In genomic region chr2:126623000-126623399, GRCh38 we compare ENCODE assay signal across 36 cellular contexts.
"Had no signal": no experiment of that assay in that cellular context is flagged by ENCODE, and none has a peak within 500 bp of the region (broad histone marks: within the 10 kb centered on the region; RNA-seq: fewer than 3 reads in every experiment).

No MANE protein-coding gene starts in this region.

- H3K9me3 Mint-ChIP-seq: activated CD8-positive, alpha-beta T cell treated with anti-CD3 and anti-CD28 coated beads for 36 hours; activated naive CD8-positive, alpha-beta T cell treated with anti-CD3 and anti-CD28 coated beads for 36 hours; activated T-cell treated with anti-CD3 and anti-CD28 coated beads, Interleukin-2, amount 50 U/mL, for 4 hours; activated T-helper 1 cell treated with anti-CD3 and anti-CD28 coated beads, Interleukin-12 subunit alpha, Interleukin-12 subunit beta, Interleukin-2, Interleukin-4 antibody, amounts not matched to agents 30 ng/mL and 10 ng/mL and 1 ng/mL, durations not matched to agents 14 hours and 24 hours and 36 hours; activated T-helper 17 cell treated with anti-CD3 and anti-CD28 coated beads, Interleukin-2, amount 50 U/mL, for 72 hours; T-helper 1 cell treated with Interleukin-12 subunit alpha and Interleukin-12 subunit beta and Interleukin-4 antibody, amounts not matched to agents 30 μg/mL and 1 μg/mL, for 36 hours; T-helper 2 cell treated with Interferon-gamma antibody and Interleukin-4, amounts not matched to agents 5 μg/mL and 100 μg/mL, for 36 hours had no signal

- H3K36me3 ChIP-seq: adrenal gland, brain microvascular endothelial cell, breast epithelium had no signal

- H3K27me3 Mint-ChIP-seq: activated CD8-positive, alpha-beta T cell treated with anti-CD3 and anti-CD28 coated beads for 36 hours; activated naive CD8-positive, alpha-beta T cell treated with anti-CD3 and anti-CD28 coated beads for 36 hours had no signal

- FAIRE-seq: astrocyte, colon, TTC549 had no signal

- H3K27ac ChIP-seq: adrenal gland, body of pancreas, brain microvascular endothelial cell, breast epithelium, VCaP had no signal

- H3K4me3 Mint-ChIP-seq: activated B cell treated with CpG ODN at 0.5 μM for 24 hours; activated CD4-positive, alpha-beta memory T cell treated with anti-CD3 and anti-CD28 coated beads for 36 hours; activated CD8-positive, alpha-beta T cell treated with anti-CD3 and anti-CD28 coated beads for 36 hours; activated naive CD4-positive, alpha-beta T cell treated with anti-CD3 and anti-CD28 coated beads for 36 hours; activated naive CD8-positive, alpha-beta T cell treated with anti-CD3 and anti-CD28 coated beads for 36 hours; activated T-cell treated with anti-CD3 and anti-CD28 coated beads, Interleukin-2, amount 50 U/mL, for 4 hours; activated T-cell treated with anti-CD3 and anti-CD28 coated beads, Interleukin-2, amount 50 U/mL, for 72 hours; activated T-helper 1 cell treated with anti-CD3 and anti-CD28 coated beads, Interleukin-12 subunit alpha, Interleukin-12 subunit beta, Interleukin-2, Interleukin-4 antibody, amounts not matched to agents 30 ng/mL and 10 ng/mL and 1 ng/mL, durations not matched to agents 14 hours and 24 hours and 36 hours; activated T-helper 17 cell treated with anti-CD3 and anti-CD28 coated beads, Interleukin-2, amount 50 U/mL, for 72 hours; T-helper 1 cell treated with Interleukin-12 subunit alpha and Interleukin-12 subunit beta and Interleukin-4 antibody, amounts not matched to agents 30 μg/mL and 1 μg/mL, for 36 hours; T-helper 2 cell treated with Interferon-gamma antibody and Interleukin-4, amounts not matched to agents 5 μg/mL and 100 μg/mL, for 36 hours had no signal

- H3K36me3 Mint-ChIP-seq: activated CD4-positive, alpha-beta memory T cell treated with anti-CD3 and anti-CD28 coated beads for 36 hours; activated naive CD4-positive, alpha-beta T cell treated with anti-CD3 and anti-CD28 coated beads, Interleukin-2, amount 50 U/mL, for 72 hours had no signal

- DNase-seq: activated B cell treated with CpG ODN at 0.5 μM for 24 hours; activated CD4-positive, alpha-beta memory T cell treated with anti-CD3 and anti-CD28 coated beads for 36 hours; activated CD4-positive, alpha-beta T cell treated with anti-CD3 and anti-CD28 coated beads for 48 hours; activated CD4-positive, alpha-beta T cell treated with anti-CD3 and anti-CD28 coated beads, Interleukin-2, amount 50 U/mL, for 1 hour; activated CD4-positive, alpha-beta T cell treated with anti-CD3 and anti-CD28 coated beads, Interleukin-2, amount 50 U/mL, for 4 hours; activated CD4-positive, CD25-positive, alpha-beta regulatory T cell treated with anti-CD3 and anti-CD28 coated beads, Interleukin-2, amount 50 U/mL, for 72 hours; activated CD8-positive, alpha-beta memory T cell treated with anti-CD3 and anti-CD28 coated beads, Interleukin-2, amount 50 U/mL, for 4 hours; activated CD8-positive, alpha-beta T cell treated with anti-CD3 and anti-CD28 coated beads for 36 hours; activated effector memory CD4-positive, alpha-beta T cell treated with anti-CD3 and anti-CD28 coated beads, Interleukin-2, amount 50 U/mL, for 16 hours; activated gamma-delta T cell treated with Interleukin-2 at 50 U/mL for 16 hours; activated naive CD4-positive, alpha-beta T cell; activated naive CD4-positive, alpha-beta T cell treated with anti-CD3 and anti-CD28 coated beads for 36 hours; activated naive CD4-positive, alpha-beta T cell treated with anti-CD3 and anti-CD28 coated beads, Interleukin-2, amount 50 U/mL, for 16 hours; activated naive CD8-positive, alpha-beta T cell treated with anti-CD3 and anti-CD28 coated beads for 36 hours; activated T-cell treated with anti-CD3 and anti-CD28 coated beads for 4 hours; activated T-cell treated with anti-CD3 and anti-CD28 coated beads, Interleukin-2, amount 50 U/mL, for 1 hour; activated T-cell treated with anti-CD3 and anti-CD28 coated beads, Interleukin-2, amount 50 U/mL, for 4 hours; activated T-cell treated with anti-CD3 and anti-CD28 coated beads, Interleukin-2, amount 50 U/mL, for 72 hours; adrenal gland; amniotic stem cell; aorta; body of pancreas; brain microvascular endothelial cell; central memory CD4-positive, alpha-beta T cell; T-helper 2 cell; T-helper 9 cell had no signal

- H3K4me1 Mint-ChIP-seq: activated B cell treated with CpG ODN at 0.5 μM for 24 hours; activated naive CD8-positive, alpha-beta T cell treated with anti-CD3 and anti-CD28 coated beads for 36 hours; activated T-helper 17 cell treated with anti-CD3 and anti-CD28 coated beads, Interleukin-2, amount 50 U/mL, for 72 hours had no signal

- ATAC-seq: activated CD8-positive, alpha-beta T cell treated with anti-CD3 and anti-CD28 coated beads for 36 hours; activated naive CD4-positive, alpha-beta T cell treated with anti-CD3 and anti-CD28 coated beads, Interleukin-2, amount 50 U/mL, for 72 hours; activated T-cell treated with anti-CD3 and anti-CD28 coated beads, Interleukin-2, amount 50 U/mL, for 4 hours; activated T-cell treated with anti-CD3 and anti-CD28 coated beads, Interleukin-2, amount 50 U/mL, for 72 hours; activated T-helper 17 cell treated with anti-CD3 and anti-CD28 coated beads, Interleukin-2, amount 50 U/mL, for 72 hours; body of pancreas had no signal

- H3K4me1 ChIP-seq: breast epithelium had no signal

- H3K27ac Mint-ChIP-seq: activated B cell treated with CpG ODN at 0.5 μM for 24 hours; activated CD4-positive, alpha-beta memory T cell treated with anti-CD3 and anti-CD28 coated beads for 36 hours; activated CD8-positive, alpha-beta T cell treated with anti-CD3 and anti-CD28 coated beads for 36 hours; activated naive CD4-positive, alpha-beta T cell treated with anti-CD3 and anti-CD28 coated beads for 36 hours; activated naive CD4-positive, alpha-beta T cell treated with anti-CD3 and anti-CD28 coated beads, Interleukin-2, amount 50 U/mL, for 72 hours; activated naive CD8-positive, alpha-beta T cell treated with anti-CD3 and anti-CD28 coated beads for 36 hours; activated T-cell treated with anti-CD3 and anti-CD28 coated beads, Interleukin-2, amount 50 U/mL, for 72 hours; activated T-helper 1 cell treated with anti-CD3 and anti-CD28 coated beads, Interleukin-12 subunit alpha, Interleukin-12 subunit beta, Interleukin-2, Interleukin-4 antibody, amounts not matched to agents 30 ng/mL and 10 ng/mL and 1 ng/mL, durations not matched to agents 14 hours and 24 hours and 36 hours; activated T-helper 17 cell treated with anti-CD3 and anti-CD28 coated beads, Interleukin-2, amount 50 U/mL, for 72 hours; T-helper 1 cell treated with Interleukin-12 subunit alpha and Interleukin-12 subunit beta and Interleukin-4 antibody, amounts not matched to agents 30 μg/mL and 1 μg/mL, for 36 hours; T-helper 2 cell treated with Interferon-gamma antibody and Interleukin-4, amounts not matched to agents 5 μg/mL and 100 μg/mL, for 36 hours had no signal

- H3K9me3 ChIP-seq: body of pancreas had no signal

- H3K27me3 ChIP-seq: adrenal gland, body of pancreas, brain microvascular endothelial cell, breast epithelium had no signal

- H3K4me3 ChIP-seq: adrenal gland, body of pancreas, breast epithelium had no signal
